In the genomic region with DNA sequence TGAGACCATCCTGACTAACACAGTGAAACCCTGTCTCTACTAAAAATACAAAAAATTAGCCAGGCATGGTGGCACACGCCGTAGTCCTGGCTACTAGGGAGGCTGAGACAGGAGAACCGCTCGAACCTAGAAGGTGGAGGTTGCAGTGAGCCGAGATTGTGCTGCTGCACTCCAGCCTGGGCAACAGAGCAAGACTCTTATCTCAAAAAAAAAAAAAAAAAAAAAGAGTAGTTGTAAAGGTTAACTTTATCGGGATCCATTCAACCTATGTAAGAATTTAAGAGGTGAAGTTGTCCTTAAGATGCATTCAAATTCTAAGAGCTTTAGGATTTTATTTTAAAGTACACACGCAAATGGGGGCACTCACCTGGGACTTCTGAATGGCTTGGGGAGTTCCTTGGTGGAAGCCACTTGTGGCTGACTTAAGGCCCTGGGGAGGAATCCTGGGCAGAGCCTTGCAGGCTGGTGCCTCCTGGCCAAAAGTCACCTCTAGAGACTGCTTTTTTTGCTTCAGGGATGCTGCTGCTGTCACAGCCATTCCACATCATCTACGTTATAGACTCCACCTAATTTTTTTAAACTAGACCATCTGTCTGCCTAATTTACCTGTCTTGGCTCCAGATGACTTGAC, we compare ENCODE assay signal across 15 cellular contexts. TPM values are rescaled to one million over a fixed set of nuclear protein-coding genes. Genes with fewer than 3 reads are reported as not detected.
DNase-seq lines count a peak whose midpoint lies in the region; ATAC-seq and TF ChIP-seq lines count a peak whose summit lies in the region.
"Had no signal": no experiment of that assay in that cellular context is flagged by ENCODE, and none has a peak within 500 bp of the region (broad histone marks: within the 10 kb centered on the region; RNA-seq: fewer than 3 reads in every experiment).

No MANE protein-coding gene starts in this region.

- H3K36me3 ChIP-seq in naive thymus-derived CD4-positive, alpha-beta T cell (ENCODE audit: control insufficient read depth in 2 of 3, insufficient read depth in 3 of 3, low read length in 3 of 3) = peaks cover 0 to 5% (median 0%) of the 10 kb centered on the region in 3 experiments
- no peaks in the 10 kb centered on the region for H3K36me3 ChIP-seq in testis (ENCODE audit: low read depth, missing control alignments)
- H3K36me3 ChIP-seq: cardiac muscle cell had no signal

- peaks cover 11% of the 10 kb centered on the region for H3K36me3 Mint-ChIP-seq in T-helper 2 cell treated with Interferon-gamma antibody and Interleukin-4, amounts not matched to agents 5 μg/mL and 100 μg/mL, for 36 hours (ENCODE audit: low read depth)
- H3K36me3 Mint-ChIP-seq in naive thymus-derived CD4-positive, alpha-beta T cell = peaks cover 0 to 5% (median 0%) of the 10 kb centered on the region in 5 donors

- peaks cover 29 to 34% of the 10 kb centered on the region in 2 donors for H3K4me1 ChIP-seq in naive thymus-derived CD4-positive, alpha-beta T cell (ENCODE audit: control insufficient read depth in 2 of 2, insufficient read depth in 2 of 2, low read length in 2 of 2)
- H3K4me1 ChIP-seq in testis = peaks cover 15% of the 10 kb centered on the region

- peak overlapping the region; percentile 32 for H3K4me3 Mint-ChIP-seq in T-helper 2 cell treated with Interferon-gamma antibody and Interleukin-4, amounts not matched to agents 5 μg/mL and 100 μg/mL, for 36 hours
- H3K4me3 Mint-ChIP-seq in naive thymus-derived CD4-positive, alpha-beta T cell = peak overlapping the region; percentile 9 to 88 (median 52)

- H3K9me3 Mint-ChIP-seq in T-helper 2 cell treated with Interferon-gamma antibody and Interleukin-4, amounts not matched to agents 5 μg/mL and 100 μg/mL, for 36 hours = no peaks in the 10 kb centered on the region
- no peaks in the 10 kb centered on the region for H3K9me3 Mint-ChIP-seq in naive thymus-derived CD4-positive, alpha-beta T cell

- no peaks in the 10 kb centered on the region for H3K27me3 ChIP-seq in naive thymus-derived CD4-positive, alpha-beta T cell (ENCODE audit: control insufficient read depth in 2 of 2, insufficient read depth in 2 of 2, low read length in 2 of 2)
- H3K27me3 ChIP-seq in testis = no peaks in the 10 kb centered on the region
- H3K27me3 ChIP-seq: cardiac muscle cell had no signal

- H3K4me3 ChIP-seq in GM12865 (ENCODE audit: low read depth, low read length) (peak overlapping the region; percentile 96), testis (no peak overlapping the region)
- H3K4me3 ChIP-seq in naive thymus-derived CD4-positive, alpha-beta T cell (ENCODE audit: low read length) = no peak overlapping the region
- H3K4me3 ChIP-seq: cardiac muscle cell had no signal

- H3K9me3 ChIP-seq in naive thymus-derived CD4-positive, alpha-beta T cell (ENCODE audit: control insufficient read depth in 2 of 3, low read length in 3 of 3) = no peaks in the 10 kb centered on the region
- no peaks in the 10 kb centered on the region for H3K9me3 ChIP-seq in testis

- CTCF ChIA-PET in naive thymus-derived CD4-positive, alpha-beta T cell (lab: Charles Lee) = interaction anchor here (0.6 to 11.9 kb wide), 2 partner anchors 20 to 1788 kb away, joined by 8 to 256 read pairs; no protein-coding TSS in a partner anchor

- no peak for ATAC-seq in naive thymus-derived CD4-positive, alpha-beta T cell
- ATAC-seq in HG03108 (IDR thresholded peaks at IDR 0.05; ENCODE audit: unreplicated experiment) = no peak
- ATAC-seq in HG03097 (IDR thresholded peaks at IDR 0.05; ENCODE audit: low FRiP score, unreplicated experiment) = no peak

- TF ChIP-seq POLR2A in Raji (IDR thresholded peaks at IDR 0.05; ENCODE audit: insufficient read depth, low read depth, low read length) (0 out of 2 replicates have a peak, but pooled peaks have one; percentile 19), testis (IDR thresholded peaks at IDR 0.05) (no peak)

- POLR2A ChIA-PET in naive thymus-derived CD4-positive, alpha-beta T cell (lab: Charles Lee) = interaction anchor here (0.6 to 14.0 kb wide), 5 partner anchors 14 to 78 kb away, joined by 3 to 581 read pairs (median 3); no protein-coding TSS in a partner anchor

- H3K4me1 Mint-ChIP-seq in T-helper 2 cell treated with Interferon-gamma antibody and Interleukin-4, amounts not matched to agents 5 μg/mL and 100 μg/mL, for 36 hours (ENCODE audit: low read depth) = peaks cover 29% of the 10 kb centered on the region
- peaks cover 24 to 63% (median 48%) of the 10 kb centered on the region in 7 donors for H3K4me1 Mint-ChIP-seq in naive thymus-derived CD4-positive, alpha-beta T cell

- TF ChIP-seq CTCF in GM12865 (IDR thresholded peaks at IDR 0.05; ENCODE audit: insufficient read depth, low read depth, low read length, missing control alignments) (no peak), testis (IDR thresholded peaks at IDR 0.05) (no peak)

- H3K27ac ChIP-seq in naive thymus-derived CD4-positive, alpha-beta T cell (ENCODE audit: low read depth, low read length) = no peak overlapping the region
- no peak overlapping the region for H3K27ac ChIP-seq in testis
- H3K27ac ChIP-seq: 22Rv1, cardiac muscle cell had no signal

- intact Hi-C loops in naive thymus-derived CD4-positive, alpha-beta T cell (cut with micrococcal nuclease) = loop anchor here in 1 of 2 donors (10.0 kb wide), 2 partner anchors 519 to 719 kb away; a partner anchor contains a TSS
- intact Hi-C loops in testis (cut with DNase I; ENCODE audit: low total_unique reads) = no loop called here

- H3K27ac Mint-ChIP-seq in T-helper 2 cell treated with Interferon-gamma antibody and Interleukin-4, amounts not matched to agents 5 μg/mL and 100 μg/mL, for 36 hours = no peak overlapping the region
- H3K27ac Mint-ChIP-seq in naive thymus-derived CD4-positive, alpha-beta T cell = peak overlapping the region in 8 of 9 donors; percentile 48 to 90 (median 65)

- no peak for DNase-seq in T-helper 2 cell treated with Interferon-gamma antibody and Interleukin-4, amounts not matched to agents 5 μg/mL and 100 μg/mL, for 36 hours (ENCODE audit: low spot score)
- no peak for DNase-seq in T-helper 2 cell
- peak; percentile 50 for DNase-seq in GM12865 (ENCODE audit: low read depth)
- no peak for DNase-seq in naive thymus-derived CD4-positive, alpha-beta T cell
- DNase-seq in testis = no peak
- DNase-seq: activated CD4-positive, alpha-beta T cell treated with anti-CD3 and anti-CD28 coated beads, Interleukin-2, amount 50 U/mL, for 48 hours; activated naive CD4-positive, alpha-beta T cell treated with Interleukin-2 at 50 U/mL for 16 hours; effector CD4-positive, alpha-beta T cell; NCI-H2029; NCI-H526 had no signal

- H3K27me3 Mint-ChIP-seq in T-helper 2 cell treated with Interferon-gamma antibody and Interleukin-4, amounts not matched to agents 5 μg/mL and 100 μg/mL, for 36 hours (ENCODE audit: low read depth) = no peaks in the 10 kb centered on the region
- no peaks in the 10 kb centered on the region for H3K27me3 Mint-ChIP-seq in naive thymus-derived CD4-positive, alpha-beta T cell

- WGBS in testis, 2 donors = 77 to 78% methylated on average over 8 of the region's 8 CpGs

RNA-seq across cellular contexts. Expression of a gene that starts 3.3 kb away (rescaled TPM):
- 10 to 100 TPM; 51.4 to 78.6 (median 67.3) TPM for total RNA-seq in naive thymus-derived CD4-positive, alpha-beta T cell
- 10 to 100 TPM; 49.8 to 59.8 TPM for polyA plus RNA-seq in naive thymus-derived CD4-positive, alpha-beta T cell
- 10 to 100 TPM; 45.5 to 47.0 TPM for total RNA-seq in testis
- 25.9 TPM for polyA plus RNA-seq in testis (ENCODE audit: insufficient read depth, low read depth, low replicate concordance)

RNA-seq across cellular contexts. Expression of a gene that starts 37.0 kb away (rescaled TPM):
- 100 to 1,000 TPM in 1 of 5 experiments, 10 to 100 TPM in 4; 39.7 to 103 (median 48.9) TPM for total RNA-seq in naive thymus-derived CD4-positive, alpha-beta T cell
- polyA plus RNA-seq in naive thymus-derived CD4-positive, alpha-beta T cell = 1 to 10 TPM; 2.5 to 5.0 TPM
- 100 to 1,000 TPM in 1 of 2 donors, 10 to 100 TPM in 1; 79.4 to 109 TPM for total RNA-seq in testis
- 36.1 TPM for polyA plus RNA-seq in testis (ENCODE audit: insufficient read depth, low read depth, low replicate concordance)
